In the genomic region with DNA sequence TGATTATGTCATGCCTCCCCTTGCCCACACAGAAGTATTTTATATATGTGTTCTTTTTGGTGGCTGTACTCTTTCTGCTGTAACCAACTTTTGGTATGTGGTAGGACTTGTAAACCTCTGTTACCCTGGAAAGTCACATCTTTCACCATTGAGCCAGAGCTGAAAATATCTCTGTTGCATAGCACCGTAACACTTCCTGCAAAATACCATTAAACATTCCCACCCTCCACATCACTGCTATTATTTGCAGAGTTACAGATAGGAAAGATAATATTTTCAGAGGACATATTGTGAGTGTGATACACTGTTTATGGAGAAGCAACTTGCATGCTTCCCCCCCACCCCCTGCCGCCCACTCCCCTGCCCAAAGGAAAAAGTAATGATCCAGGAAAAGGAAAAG, we compare ENCODE assay signal across 12 cellular contexts. TPM values are rescaled to one million over a fixed set of nuclear protein-coding genes. Genes with fewer than 3 reads are reported as not detected.
A peak's percentile ranks its signal among the peaks of the same experiment; 100 is the strongest.
DNase-seq lines count a peak whose midpoint lies in the region; ATAC-seq and TF ChIP-seq lines count a peak whose summit lies in the region.
"Had no signal": no experiment of that assay in that cellular context is flagged by ENCODE, and none has a peak within 500 bp of the region (broad histone marks: within the 10 kb centered on the region; RNA-seq: fewer than 3 reads in every experiment).

No MANE protein-coding gene starts in this region.

- TF ChIP-seq CTCF in choroid plexus epithelial cell (conservative IDR thresholded peaks at IDR 0.05; ENCODE audit: low read depth, low read length), result no peak
- no peak for TF ChIP-seq CTCF in lower lobe of right lung (IDR thresholded peaks at IDR 0.05)
- TF ChIP-seq CTCF in vagina (IDR thresholded peaks at IDR 0.05), result no peak
- TF ChIP-seq CTCF in RWPE1 (conservative IDR thresholded peaks at IDR 0.05; ENCODE audit: low read depth), result no peak

- POLR2A ChIA-PET in RWPE1 (lab: Yijun Ruan, JAX; ENCODE audit: low non-redundant PET), result no interaction called here

- H3K4me3 ChIP-seq in choroid plexus epithelial cell (ENCODE audit: low read depth, low read length) (no peak overlapping the region), lower lobe of right lung (no peak overlapping the region), vagina (no peak overlapping the region)

- peaks cover 72% of the 10 kb centered on the region for H3K36me3 Mint-ChIP-seq in activated T-cell treated with anti-CD3 and anti-CD28 coated beads, Interleukin-2, amount 50 U/mL, for 24 hours (ENCODE audit: low read depth)

- H3K4me1 ChIP-seq in lower lobe of right lung, result peaks cover 52% of the 10 kb centered on the region
- H3K4me1 ChIP-seq in vagina, result peaks cover 36% of the 10 kb centered on the region
- H3K4me1 ChIP-seq: BE2C had no signal

- H3K9me3 Mint-ChIP-seq in activated T-cell treated with anti-CD3 and anti-CD28 coated beads, Interleukin-2, amount 50 U/mL, for 24 hours, result no peaks in the 10 kb centered on the region

- peaks cover 77% of the 10 kb centered on the region for H3K4me1 Mint-ChIP-seq in activated T-cell treated with anti-CD3 and anti-CD28 coated beads, Interleukin-2, amount 50 U/mL, for 24 hours (ENCODE audit: low read depth)

- peak overlapping the region; percentile 63 for H3K27ac Mint-ChIP-seq in activated T-cell treated with anti-CD3 and anti-CD28 coated beads, Interleukin-2, amount 50 U/mL, for 24 hours

- no peaks in the 10 kb centered on the region for H3K27me3 Mint-ChIP-seq in activated T-cell treated with anti-CD3 and anti-CD28 coated beads, Interleukin-2, amount 50 U/mL, for 24 hours

- intact Hi-C loops in lower lobe of right lung (cut with DNase I) (no loop called here), vagina (cut with DNase I) (no loop called here)

- TF ChIP-seq POLR2A in vagina (IDR thresholded peaks at IDR 0.05), result no peak

- no peak overlapping the region for H3K4me3 Mint-ChIP-seq in activated T-cell treated with anti-CD3 and anti-CD28 coated beads, Interleukin-2, amount 50 U/mL, for 24 hours

- CTCF ChIA-PET in RWPE1 (lab: Yijun Ruan, JAX), result no interaction called here

- no peak for DNase-seq in activated T-cell treated with anti-CD3 and anti-CD28 coated beads, Interleukin-2, amount 50 U/mL, for 24 hours
- no peak for DNase-seq in activated T-cell treated with anti-CD3 and anti-CD28 coated beads, Interleukin-2, amount 50 U/mL, for 1 hour
- DNase-seq in choroid plexus epithelial cell (ENCODE audit: low read depth) (peak; percentile 82), lower lobe of right lung (no peak), vagina (ENCODE audit: extremely low spot score in 2 of 2) (no peak), COLO829 (ENCODE audit: low spot score) (no peak), RWPE1 (ENCODE audit: low spot score) (no peak)
- DNase-seq: BE2C; effector CD8-positive, alpha-beta T cell; Kasumi-1; NCI-H446 treated with DMSO at 0.1 percent for 48 hours had no signal

- H3K27me3 ChIP-seq in lower lobe of right lung (ENCODE audit: low read depth) (no peaks in the 10 kb centered on the region), vagina (no peaks in the 10 kb centered on the region)
- H3K27me3 ChIP-seq: BE2C had no signal

- H3K36me3 ChIP-seq in lower lobe of right lung, result peaks cover 25% of the 10 kb centered on the region
- peaks cover 0 to 7% of the 10 kb centered on the region in 2 donors for H3K36me3 ChIP-seq in vagina

- H3K27ac ChIP-seq in lower lobe of right lung (no peak overlapping the region), vagina (peak overlapping the region; percentile 40), RWPE1 (no peak overlapping the region)

- H3K9me3 ChIP-seq in lower lobe of right lung (no peaks in the 10 kb centered on the region), vagina (no peaks in the 10 kb centered on the region)
- H3K9me3 ChIP-seq: BE2C had no signal

- peak; percentile 34 to 52 for ATAC-seq in lower lobe of right lung
- ATAC-seq in GM21737 (IDR thresholded peaks at IDR 0.05; ENCODE audit: unreplicated experiment), result no peak

RNA-seq across cellular contexts. Expression of gene CAB39, which starts 44.8 kb away (rescaled TPM):
- total RNA-seq in lower lobe of right lung (78.7 TPM), vagina (59.4 TPM)
